Comparison of ENCODE assay signal across 8 cellular contexts in the genomic region with DNA sequence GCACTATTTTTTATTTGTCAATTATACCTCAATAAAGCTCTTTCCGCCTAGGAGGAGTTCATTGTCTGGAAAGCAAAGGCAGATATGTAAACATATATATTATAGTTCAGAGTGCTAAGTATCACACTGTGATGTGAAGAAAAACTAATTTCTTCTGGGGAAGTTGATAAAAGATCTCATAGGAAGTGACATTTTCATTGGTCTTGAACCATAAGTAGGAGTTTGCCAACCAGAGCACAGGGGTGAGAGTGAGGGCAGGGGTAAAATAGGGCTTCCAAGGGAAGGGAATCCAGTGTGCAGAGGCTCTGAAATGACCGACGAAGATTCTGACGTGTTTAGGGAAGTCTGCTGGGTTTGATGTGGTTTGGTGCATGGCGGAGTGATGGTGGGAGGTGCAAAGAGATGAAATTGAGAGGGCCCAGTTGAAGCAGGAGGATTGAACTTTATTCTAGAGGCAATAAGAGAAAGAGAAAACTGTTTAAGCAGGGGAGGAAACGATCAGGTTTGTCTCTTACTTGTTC. TPM values are rescaled to one million over a fixed set of nuclear protein-coding genes. Genes with fewer than 3 reads are reported as not detected.
DNase-seq lines count a peak whose midpoint lies in the region; ATAC-seq and TF ChIP-seq lines count a peak whose summit lies in the region.

No MANE protein-coding gene starts in this region.

- TF ChIP-seq CTCF in cardiac muscle cell (IDR thresholded peaks at IDR 0.05; ENCODE audit: low read depth, low read length) (no peak), HL-60 (IDR thresholded peaks at IDR 0.05; ENCODE audit: insufficient read depth, low read length) (no peak), VCaP (conservative IDR thresholded peaks at IDR 0.05) (no peak)

- H3K4me3 ChIP-seq in cardiac muscle cell (peak overlapping the region; percentile 95), HL-60 (replicated peaks; ENCODE audit: insufficient read depth, low read length) (peak overlapping the region; percentile 84)

- intact Hi-C loops in Right ventricle myocardium inferior (cut with DNase I) = no loop called here

- H3K27me3 ChIP-seq in cardiac muscle cell (no peaks in the 10 kb centered on the region), HL-60 (ENCODE audit: insufficient read depth, poor library complexity, severe bottlenecking) (no peaks in the 10 kb centered on the region)

- H3K4me1 ChIP-seq in cardiac muscle cell (ENCODE audit: low read depth) = peaks cover 8% of the 10 kb centered on the region

- H3K4me1 Mint-ChIP-seq in central memory CD8-positive, alpha-beta T cell = peaks cover 5% of the 10 kb centered on the region
- peaks cover 3% of the 10 kb centered on the region for H3K4me1 Mint-ChIP-seq in memory B cell

- no peaks in the 10 kb centered on the region for H3K9me3 ChIP-seq in cardiac muscle cell (ENCODE audit: low read depth)

- no peak overlapping the region for H3K27ac Mint-ChIP-seq in central memory CD8-positive, alpha-beta T cell (ENCODE audit: low read depth)
- H3K27ac Mint-ChIP-seq in memory B cell = no peak overlapping the region

- ATAC-seq in Right ventricle myocardium inferior = no peak
- ATAC-seq in central memory CD8-positive, alpha-beta T cell (replicated peaks; ENCODE audit: extremely low read depth, poor library complexity, severe bottlenecking) = peak; percentile 88
- ATAC-seq in memory B cell (ENCODE audit: low read depth) = peak; percentile 76

- DNase-seq in cardiac muscle cell (ENCODE audit: low read depth in 1 of 2, low spot score in 1 of 2) (peak in 1 of 2 donors; percentile 78), Right ventricle myocardium inferior (ENCODE audit: missing footprints) (no peak), HL-60 (ENCODE audit: low read depth in 1 of 2, low spot score in 1 of 2) (peak in 1 of 2 experiments; percentile 56), memory B cell (ENCODE audit: low spot score in 2 of 2) (peak in 1 of 2 donors; percentile 40), NCI-H187 (lab: John Stamatoyannopoulos, UW) (no peak)
- peak; percentile 40 to 68 for DNase-seq in central memory CD8-positive, alpha-beta T cell (ENCODE audit: low spot score in 2 of 2)
- peak; percentile 20 to 43 for DNase-seq in stimulated activated CD8-positive, alpha-beta memory T cell treated with anti-CD3 and anti-CD28 coated beads, Interleukin-7, amount 100 ng/mL, for 4 hours (ENCODE audit: low read depth in 2 of 2)

- no peak overlapping the region for H3K27ac ChIP-seq in cardiac muscle cell
- peak overlapping the region; percentile 88 for H3K27ac ChIP-seq in HL-60 (replicated peaks)
- peak overlapping the region; percentile 82 for H3K27ac ChIP-seq in VCaP

- H3K4me3 Mint-ChIP-seq in central memory CD8-positive, alpha-beta T cell = no peak overlapping the region
- no peak overlapping the region for H3K4me3 Mint-ChIP-seq in memory B cell

- H3K9me3 Mint-ChIP-seq in central memory CD8-positive, alpha-beta T cell = no peaks in the 10 kb centered on the region
- no peaks in the 10 kb centered on the region for H3K9me3 Mint-ChIP-seq in memory B cell

- H3K36me3 ChIP-seq in cardiac muscle cell = no peaks in the 10 kb centered on the region

- no peaks in the 10 kb centered on the region for H3K36me3 Mint-ChIP-seq in central memory CD8-positive, alpha-beta T cell (ENCODE audit: insufficient read depth)
- peaks cover 2% of the 10 kb centered on the region for H3K36me3 Mint-ChIP-seq in memory B cell

- H3K27me3 Mint-ChIP-seq in central memory CD8-positive, alpha-beta T cell = no peaks in the 10 kb centered on the region
- H3K27me3 Mint-ChIP-seq in memory B cell = no peaks in the 10 kb centered on the region

RNA-seq across cellular contexts. Expression of a gene that starts 0.8 kb away (rescaled TPM):
- 14.5 and 15.5 TPM in 2 replicates for total RNA-seq in cardiac muscle cell
- polyA plus RNA-seq in cardiac muscle cell = 21.3 and 24.8 TPM in 2 replicates
- total RNA-seq in Right ventricle myocardium inferior = 19.7 TPM

Comparison
In these comparisons a context has a peak if more than half of its experiments do, and no peak if none do; other contexts are left out.
1. DNase-seq: peak in central memory CD8-positive, alpha-beta T cell (2 of 2) and stimulated activated CD8-positive, alpha-beta memory T cell treated with anti-CD3 and anti-CD28 coated beads, Interleukin-7, amount 100 ng/mL, for 4 hours (2 of 2); none in Right ventricle myocardium inferior (single experiment) and NCI-H187 (0 of 2).